13 cellular contexts compared by ENCODE assay signal in the genomic region with DNA sequence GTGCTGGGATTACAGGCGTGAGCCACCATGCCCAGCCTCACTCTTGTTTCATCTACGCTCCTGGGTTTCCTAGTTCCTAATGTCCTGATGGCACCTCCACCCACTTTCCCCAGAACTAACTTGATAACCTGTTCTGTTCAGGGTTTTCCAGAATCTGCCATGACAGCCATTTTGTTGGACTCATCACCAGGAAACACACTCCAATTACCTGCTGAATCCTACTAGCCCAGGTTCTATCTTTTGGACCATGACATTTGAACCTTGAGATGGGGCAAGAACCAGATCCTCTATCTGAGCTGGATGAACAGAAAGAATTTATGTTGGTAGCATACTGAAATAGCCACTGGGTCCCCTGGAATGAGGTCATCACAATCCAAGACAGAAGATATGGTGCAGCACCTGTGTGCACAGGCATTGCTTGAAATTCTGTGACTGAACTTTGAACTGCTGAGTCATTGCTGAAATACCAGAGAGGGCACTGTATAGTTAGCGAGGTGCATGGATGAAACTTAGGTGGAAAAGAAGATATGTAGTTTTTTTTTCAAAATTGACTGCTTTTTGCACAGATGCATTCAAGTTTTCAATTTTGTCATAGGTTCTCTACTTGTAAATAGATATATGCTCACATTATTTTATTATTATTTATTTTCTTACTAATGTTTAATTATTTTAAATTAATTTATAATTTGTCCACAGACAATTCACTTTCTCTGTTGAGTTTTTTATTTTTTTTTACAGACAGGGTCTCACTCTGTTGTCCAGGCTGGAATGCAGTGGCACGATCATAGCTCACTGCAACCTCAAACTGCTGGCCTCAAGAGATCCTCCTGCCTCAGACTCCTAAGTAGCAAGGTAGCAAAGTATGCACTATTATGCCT. TPM values are rescaled to one million over a fixed set of nuclear protein-coding genes. Genes with fewer than 3 reads are reported as not detected.
DNase-seq lines count a peak whose midpoint lies in the region; ATAC-seq and TF ChIP-seq lines count a peak whose summit lies in the region.
"Had no signal": no experiment of that assay in that cellular context is flagged by ENCODE, and none has a peak within 500 bp of the region (broad histone marks: within the 10 kb centered on the region; RNA-seq: fewer than 3 reads in every experiment).

No MANE protein-coding gene starts in this region.

- H3K4me1 ChIP-seq in mucosa of descending colon (ENCODE audit: low read depth), result no peaks in the 10 kb centered on the region
- no peaks in the 10 kb centered on the region for H3K4me1 ChIP-seq in GM23248 (ENCODE audit: insufficient read depth)
- no peaks in the 10 kb centered on the region for H3K4me1 ChIP-seq in HAP-1
- H3K4me1 ChIP-seq: psoas muscle had no signal

- no peaks in the 10 kb centered on the region for H3K9me3 Mint-ChIP-seq in activated T-helper 2 cell treated with anti-CD3 and anti-CD28 coated beads, Interferon-gamma antibody, Interleukin-2, Interleukin-4, amounts not matched to agents 10 μg/mL and 5 μg/mL and 100 μg/mL, durations not matched to agents 14 hours and 24 hours and 36 hours

- peaks cover 7% of the 10 kb centered on the region for H3K4me1 Mint-ChIP-seq in activated T-helper 2 cell treated with anti-CD3 and anti-CD28 coated beads, Interferon-gamma antibody, Interleukin-2, Interleukin-4, amounts not matched to agents 10 μg/mL and 5 μg/mL and 100 μg/mL, durations not matched to agents 14 hours and 24 hours and 36 hours (ENCODE audit: low read depth)

- no peak overlapping the region for H3K27ac Mint-ChIP-seq in activated T-helper 2 cell treated with anti-CD3 and anti-CD28 coated beads, Interferon-gamma antibody, Interleukin-2, Interleukin-4, amounts not matched to agents 10 μg/mL and 5 μg/mL and 100 μg/mL, durations not matched to agents 14 hours and 24 hours and 36 hours

- no peak overlapping the region for H3K4me2 ChIP-seq in GM23248 (ENCODE audit: unreplicated experiment)

- no peak for TF ChIP-seq CTCF in mucosa of descending colon (IDR thresholded peaks at IDR 0.05)

- no peaks in the 10 kb centered on the region for H4K20me1 ChIP-seq in GM23248 (ENCODE audit: insufficient read depth)

- intact Hi-C loops in mucosa of descending colon (cut with DNase I, micrococcal nuclease), result no loop called here
- intact Hi-C loops in activated T-helper 2 cell treated with anti-CD3 and anti-CD28 coated beads, Interferon-gamma antibody, Interleukin-2, Interleukin-4, amounts not matched to agents 10 μg/mL and 5 μg/mL and 100 μg/mL, durations not matched to agents 14 hours and 24 hours and 36 hours (cut with micrococcal nuclease), result no loop called here

- no peak overlapping the region for H3K4me3 Mint-ChIP-seq in activated T-helper 2 cell treated with anti-CD3 and anti-CD28 coated beads, Interferon-gamma antibody, Interleukin-2, Interleukin-4, amounts not matched to agents 10 μg/mL and 5 μg/mL and 100 μg/mL, durations not matched to agents 14 hours and 24 hours and 36 hours (ENCODE audit: low read depth)

- ATAC-seq in GM18868 (IDR thresholded peaks at IDR 0.05; ENCODE audit: unreplicated experiment) (peak; percentile 86), HG02588 (IDR thresholded peaks at IDR 0.05; ENCODE audit: unreplicated experiment) (peak; percentile 91), HG03520 (IDR thresholded peaks at IDR 0.05; ENCODE audit: unreplicated experiment) (peak; percentile 95), mucosa of descending colon (peak; percentile 89)
- ATAC-seq: psoas muscle had no signal

- in situ Hi-C loops in GM23248 (cut with MboI), result no loop called here
- in situ Hi-C loops in HAP-1 (cut with MboI; ENCODE audit: low sequenced_read_pairs), result no loop called here

- H3K9me3 ChIP-seq in mucosa of descending colon (no peaks in the 10 kb centered on the region), GM23248 (ENCODE audit: low read depth) (no peaks in the 10 kb centered on the region), HAP-1 (no peaks in the 10 kb centered on the region)
- H3K9me3 ChIP-seq: psoas muscle had no signal

- H3F3A ChIP-seq in GM23248 (ENCODE audit: insufficient read depth), result no peaks in the 10 kb centered on the region

- 51 to 55% methylated on average over 4 of the region's 4 CpGs for WGBS in GM23248 (ENCODE audit: low coverage in 1 of 2, low lambda C conversion rate in 2 of 2, missing lambda C conversion rate in 2 of 2), 2 experiments

- peaks cover 12% of the 10 kb centered on the region; the same call in 1 of the 2 replicates for H3K27me3 ChIP-seq in GM23248 (replicated peaks; ENCODE audit: insufficient read depth)
- no peaks in the 10 kb centered on the region for H3K27me3 ChIP-seq in HAP-1 (ENCODE audit: low read depth)

- no peaks in the 10 kb centered on the region for H3K36me3 Mint-ChIP-seq in activated T-helper 2 cell treated with anti-CD3 and anti-CD28 coated beads, Interferon-gamma antibody, Interleukin-2, Interleukin-4, amounts not matched to agents 10 μg/mL and 5 μg/mL and 100 μg/mL, durations not matched to agents 14 hours and 24 hours and 36 hours (ENCODE audit: low read depth)

- H3K9ac ChIP-seq in GM23248, result no peak overlapping the region

- H3K9me2 ChIP-seq in GM23248 (ENCODE audit: insufficient read depth), result no peaks in the 10 kb centered on the region

- no peak overlapping the region for H3K4me3 ChIP-seq in mucosa of descending colon
- H3K4me3 ChIP-seq in GM23248, result no peak overlapping the region
- no peak overlapping the region for H3K4me3 ChIP-seq in HAP-1
- H3K4me3 ChIP-seq: psoas muscle had no signal

- H3K36me3 ChIP-seq in mucosa of descending colon (ENCODE audit: low read depth) (no peaks in the 10 kb centered on the region), GM23248 (ENCODE audit: low read depth) (no peaks in the 10 kb centered on the region), HAP-1 (replicated peaks) (no peaks in the 10 kb centered on the region)

- H3K79me2 ChIP-seq in GM23248 (ENCODE audit: insufficient read depth), result no peaks in the 10 kb centered on the region

- no peak overlapping the region for H3K27ac ChIP-seq in GM23248
- H3K27ac ChIP-seq: psoas muscle had no signal

- H3K27me3 Mint-ChIP-seq in activated T-helper 2 cell treated with anti-CD3 and anti-CD28 coated beads, Interferon-gamma antibody, Interleukin-2, Interleukin-4, amounts not matched to agents 10 μg/mL and 5 μg/mL and 100 μg/mL, durations not matched to agents 14 hours and 24 hours and 36 hours (ENCODE audit: low read depth), result peaks cover 5% of the 10 kb centered on the region

- H2AFZ ChIP-seq in GM23248, result no peak overlapping the region

- DNase-seq in mucosa of descending colon (peak in 1 of 3 donors; percentile 8), GM23248 (no peak), NCI-H1417 (lab: John Stamatoyannopoulos, UW) (no peak), HAP-1 (ENCODE audit: low spot score in 2 of 2) (no peak)
- no peak for DNase-seq in activated T-helper 2 cell treated with anti-CD3 and anti-CD28 coated beads, Interferon-gamma antibody, Interleukin-2, Interleukin-4, amounts not matched to agents 10 μg/mL and 5 μg/mL and 100 μg/mL, durations not matched to agents 14 hours and 24 hours and 36 hours (ENCODE audit: low spot score)
- DNase-seq: activated gamma-delta T cell; effector CD8-positive, alpha-beta T cell; NCI-H524; psoas muscle; T-helper 9 cell had no signal

RNA-seq across cellular contexts. Expression of gene TASP1, which starts 42.8 kb away (rescaled TPM):
- total RNA-seq in mucosa of descending colon, result 10 to 100 TPM; 13.3 to 15.0 (median 13.8) TPM
- total RNA-seq in GM23248 (2014; rRNA removed; shearing (Covaris generic)), result 7.6 and 9.5 TPM in 2 replicates
- 7.9 and 8.4 TPM in 2 replicates for polyA plus RNA-seq in GM23248 (2016; fragmentation: Nextera tagmentation; extraction: Ambion mirVana)
- total RNA-seq in activated T-helper 2 cell treated with anti-CD3 and anti-CD28 coated beads, Interferon-gamma antibody, Interleukin-2, Interleukin-4, amounts not matched to agents 10 μg/mL and 5 μg/mL and 100 μg/mL, durations not matched to agents 14 hours and 24 hours and 36 hours, result 9.6 and 11.3 TPM in 2 replicates
